In genomic region chr1:67420835-67421492, GRCh38 we compare ENCODE assay signal across 26 cellular contexts. TPM values are rescaled to one million over a fixed set of nuclear protein-coding genes. Genes with fewer than 3 reads are reported as not detected.
DNase-seq lines count a peak whose midpoint lies in the region; ATAC-seq, FAIRE-seq and TF ChIP-seq lines count a peak whose summit lies in the region.
"Had no signal": no experiment of that assay in that cellular context is flagged by ENCODE, and none has a peak within 500 bp of the region (broad histone marks: within the 10 kb centered on the region; RNA-seq: fewer than 3 reads in every experiment).

No MANE protein-coding gene starts in this region.

- intact Hi-C loops in activated CD4-positive, alpha-beta T cell treated with anti-CD3 and anti-CD28 coated beads for 36 hours (cut with DNase I, micrococcal nuclease) = no loop called here
- intact Hi-C loops in HepG2 (cut with micrococcal nuclease; ENCODE audit: unreplicated experiment) (no loop called here), right lobe of liver (cut with DNase I) (no loop called here)

- H3K9me3 Mint-ChIP-seq in activated CD4-positive, alpha-beta T cell treated with anti-CD3 and anti-CD28 coated beads for 36 hours (ENCODE audit: low read depth) = no peaks in the 10 kb centered on the region
- no peaks in the 10 kb centered on the region for H3K9me3 Mint-ChIP-seq in immature natural killer cell
- H3K9me3 Mint-ChIP-seq: activated B cell treated with CpG ODN at 0.5 μM for 24 hours; activated naive CD8-positive, alpha-beta T cell treated with anti-CD3 and anti-CD28 coated beads, Interleukin-2, amount 10 ng/mL, durations not matched to agents 7 days and 5 days; HFFc6 had no signal

- no peak overlapping the region for H3K27ac ChIP-seq in HepG2 (ENCODE audit: extremely low read length, insufficient read depth, low read length)
- no peak overlapping the region for H3K27ac ChIP-seq in right lobe of liver
- H3K27ac ChIP-seq: hepatocyte, prostate gland, stomach, transverse colon had no signal

- peaks cover 69% of the 10 kb centered on the region for H3K79me2 ChIP-seq in HepG2 (ENCODE audit: insufficient read depth, low read length)

- peaks cover 72% of the 10 kb centered on the region for H4K20me1 ChIP-seq in HepG2 (ENCODE audit: insufficient read depth, low read length)

- peak overlapping the region; percentile 51 for H3K27ac Mint-ChIP-seq in activated CD4-positive, alpha-beta T cell treated with anti-CD3 and anti-CD28 coated beads for 36 hours
- H3K27ac Mint-ChIP-seq in immature natural killer cell = peak overlapping the region in 5 of 6 donors; percentile 31 to 88 (median 42)
- H3K27ac Mint-ChIP-seq: activated B cell treated with CpG ODN at 0.5 μM for 24 hours, HFFc6 had no signal

- no peak for DNase-seq in activated CD4-positive, alpha-beta T cell treated with anti-CD3 and anti-CD28 coated beads for 36 hours
- no peak for DNase-seq in activated CD4-positive, alpha-beta T cell treated with anti-CD3 and anti-CD28 coated beads, Interleukin-2, amount 50 U/mL, for 1 hour
- DNase-seq in HepG2 (ENCODE audit: low spot score) = no peak
- no peak for DNase-seq in right lobe of liver
- DNase-seq in immature natural killer cell = no peak
- no peak for DNase-seq in kidney tubule cell (ENCODE audit: low spot score)
- DNase-seq: activated B cell treated with CpG ODN at 0.5 μM for 24 hours; activated naive CD8-positive, alpha-beta T cell treated with anti-CD3 and anti-CD28 coated beads, Interleukin-2, amount 10 ng/mL, durations not matched to agents 7 days and 5 days; AML-193; erythroblast; foreskin fibroblast; HFFc6; KG1; MV-4-11; NCI-H1694; NCI-H2171 treated with DMSO at 0.1 percent for 48 hours; NCI-H526; stimulated activated CD4-positive, alpha-beta T cell treated with anti-CD3 and anti-CD28 coated beads, Interleukin-2, amount 100 ng/mL, for 48 hours; stomach; T-helper 9 cell; transverse colon had no signal

- H3K36me3 ChIP-seq in HepG2 (replicated peaks in 1 of 2; ENCODE audit: control insufficient read depth in 1 of 2, insufficient read depth in 2 of 2, low read length in 2 of 2) (peaks cover 20 to 88% of the 10 kb centered on the region in 2 experiments), right lobe of liver (peaks cover 8 to 97% (median 55%) of the 10 kb centered on the region in 4 donors)

- H3K4me3 ChIP-seq in HepG2 (replicated peaks in 1 of 3; ENCODE audit: insufficient read depth in 1 of 3, low read depth in 2 of 3, low read length in 3 of 3) (no peak overlapping the region), right lobe of liver (no peak overlapping the region)
- H3K4me3 ChIP-seq: hepatocyte, prostate gland, stomach, transverse colon had no signal

- H3K9me3 ChIP-seq in HepG2 (ENCODE audit: low read length) (no peaks in the 10 kb centered on the region), right lobe of liver (no peaks in the 10 kb centered on the region)
- H3K9me3 ChIP-seq: prostate gland, stomach, transverse colon had no signal

- H3K36me3 Mint-ChIP-seq in activated CD4-positive, alpha-beta T cell treated with anti-CD3 and anti-CD28 coated beads for 36 hours (ENCODE audit: low read depth) = peaks cover 92% of the 10 kb centered on the region
- H3K36me3 Mint-ChIP-seq in immature natural killer cell = peaks cover 4 to 66% (median 31%) of the 10 kb centered on the region in 3 donors

- H3K4me1 Mint-ChIP-seq in activated CD4-positive, alpha-beta T cell treated with anti-CD3 and anti-CD28 coated beads for 36 hours = peaks cover 77% of the 10 kb centered on the region
- H3K4me1 Mint-ChIP-seq in immature natural killer cell = peaks cover 52 to 70% of the 10 kb centered on the region in 2 donors

- H3K27me3 Mint-ChIP-seq in activated CD4-positive, alpha-beta T cell treated with anti-CD3 and anti-CD28 coated beads for 36 hours = no peaks in the 10 kb centered on the region
- peaks cover 2 to 5% (median 2%) of the 10 kb centered on the region in 3 donors for H3K27me3 Mint-ChIP-seq in immature natural killer cell (ENCODE audit: low read depth in 3 of 3)
- H3K27me3 Mint-ChIP-seq: activated B cell treated with CpG ODN at 0.5 μM for 24 hours; activated naive CD8-positive, alpha-beta T cell treated with anti-CD3 and anti-CD28 coated beads, Interleukin-2, amount 10 ng/mL, durations not matched to agents 7 days and 5 days had no signal

- POLR2A ChIA-PET in activated CD4-positive, alpha-beta T cell treated with anti-CD3 and anti-CD28 coated beads for 36 hours (lab: Charles Lee) = interaction anchor here (1.0 kb wide), 1 partner anchor 9 kb away, joined by 7 read pairs; the partner anchor contains the start of gene SERBP1
- POLR2A ChIA-PET in HepG2 (lab: Yijun Ruan, JAX) = no interaction called here

- H3K9ac ChIP-seq in HepG2 (ENCODE audit: insufficient read depth, low read depth, low read length) = no peak overlapping the region

- H3K4me1 ChIP-seq in HepG2 (ENCODE audit: insufficient read depth, low read length) = peaks cover 53% of the 10 kb centered on the region
- peaks cover 0 to 14% (median 5%) of the 10 kb centered on the region in 4 donors for H3K4me1 ChIP-seq in right lobe of liver
- H3K4me1 ChIP-seq: prostate gland had no signal

- no peaks in the 10 kb centered on the region; a peak in 1 of 5 replicates for H3K27me3 ChIP-seq in HepG2 (ENCODE audit: control insufficient read depth in 1 of 2, insufficient read depth in 2 of 2, low read length in 2 of 2)
- no peaks in the 10 kb centered on the region for H3K27me3 ChIP-seq in right lobe of liver
- H3K27me3 ChIP-seq: hepatocyte, stomach, transverse colon had no signal

- H2AFZ ChIP-seq in HepG2 (ENCODE audit: low read length) = no peak overlapping the region
- H2AFZ ChIP-seq: hepatocyte had no signal

- H3K4me2 ChIP-seq in HepG2 (ENCODE audit: low read depth, low read length) = no peak overlapping the region
- H3K4me2 ChIP-seq: hepatocyte had no signal

- TF ChIP-seq CTCF in HepG2 (CRISPR knock-in tag; IDR thresholded peaks at IDR 0.05) = no peak
- TF ChIP-seq CTCF in right lobe of liver (IDR thresholded peaks at IDR 0.05) = no peak

- CTCF ChIA-PET in activated CD4-positive, alpha-beta T cell treated with anti-CD3 and anti-CD28 coated beads for 36 hours (lab: Charles Lee) = interaction anchor here (1.5 kb wide), 1 partner anchor 20 kb away, joined by 4 read pairs; no protein-coding TSS in a partner anchor
- CTCF ChIA-PET in HepG2 (lab: Yijun Ruan, JAX; ENCODE audit: low intra/inter-chr PET ratio, low total read pairs) = no interaction called here

- TF ChIP-seq EP300 in HepG2 (IDR thresholded peaks at IDR 0.05; ENCODE audit: low read depth in 2 of 2, low read length in 2 of 2) (no peak), HepG2 (CRISPR knock-in tag; IDR thresholded peaks at IDR 0.05; ENCODE audit: borderline replicate concordance) (no peak)

- in situ Hi-C loops in HepG2 (cut with HindIII; ENCODE audit: extremely low pct_ligation_motif_present, low pct_unique_long_range_greater_than_20kb) = loop anchor here (25.0 kb wide), 1 partner anchor 484 kb away; no protein-coding TSS in a partner anchor

- TF ChIP-seq RAD21 in HepG2 (CRISPR knock-in tag; IDR thresholded peaks at IDR 0.05) = no peak

- H3K4me3 Mint-ChIP-seq in activated CD4-positive, alpha-beta T cell treated with anti-CD3 and anti-CD28 coated beads for 36 hours = no peak overlapping the region
- no peak overlapping the region for H3K4me3 Mint-ChIP-seq in immature natural killer cell
- H3K4me3 Mint-ChIP-seq: activated B cell treated with CpG ODN at 0.5 μM for 24 hours; activated naive CD8-positive, alpha-beta T cell treated with anti-CD3 and anti-CD28 coated beads, Interleukin-2, amount 10 ng/mL, durations not matched to agents 7 days and 5 days; HFFc6 had no signal

- no peak for TF ChIP-seq POLR2A in HepG2 (IDR thresholded peaks at IDR 0.05; ENCODE audit: insufficient read depth in 1 of 2, low read depth in 2 of 2, low read length in 2 of 2)
- TF ChIP-seq POLR2A in right lobe of liver (IDR thresholded peaks at IDR 0.05) = no peak

- no peak for FAIRE-seq in HepG2 (lab: Jason Lieb, UNC)

- ATAC-seq in activated CD4-positive, alpha-beta T cell treated with anti-CD3 and anti-CD28 coated beads for 36 hours = no peak
- ATAC-seq in HepG2 = no peak
- no peak for ATAC-seq in right lobe of liver
- no peak for ATAC-seq in HG02798 (IDR thresholded peaks at IDR 0.05; ENCODE audit: poor library complexity, unreplicated experiment)
- ATAC-seq in HG03460 (IDR thresholded peaks at IDR 0.05; ENCODE audit: unreplicated experiment) = no peak
- ATAC-seq: SK-N-SH treated with all-trans-retinoic acid at 6 μM for 48 hours had no signal

- BruUV-seq in HepG2 (replicated peaks; lab: Mats Ljungman, UMichigan) = no TSS peak

TF ChIP-seq in HepG2, 621 proteins besides CTCF, POLR2A, EP300 and RAD21 (continues in another document):
- TF ChIP-seq IRF2 (CRISPR knock-in tag; IDR thresholded peaks at IDR 0.05) (no peak), RBFOX2 (IDR thresholded peaks at IDR 0.05; ENCODE audit: low read depth, low read length) (0 out of 2 replicates have a peak, but pooled peaks have one; percentile 4)

RNA-seq across cellular contexts. Expression of gene SERBP1, which starts 9.2 kb away (rescaled TPM):
- total RNA-seq in activated CD4-positive, alpha-beta T cell treated with anti-CD3 and anti-CD28 coated beads for 36 hours = 100 to 1,000 TPM; 433 to 510 TPM
- total RNA-seq in HepG2 (2016; rRNA removed; fragmentation: Illumina TruSeq; extraction: Trizol) (281 and 464 TPM in 2 replicates), right lobe of liver (100 to 1,000 TPM in 3 of 6 experiments, 10 to 100 TPM in 3; 65.6 to 156 (median 96.6) TPM)
- 42.0 and 47.1 TPM in 2 replicates for total RNA-seq in HepG2 (2016; cell fraction: cytosol; rRNA removed; fragmentation: Illumina TruSeq; extraction: Trizol; ENCODE audit: low read depth)
- total RNA-seq in HepG2 (2016; cell fraction: insoluble cytoplasmic fraction; rRNA removed; fragmentation: Illumina TruSeq; extraction: Trizol) = 285 and 448 TPM in 2 replicates
- 101 and 110 TPM in 2 replicates for total RNA-seq in HepG2 (2016; cell fraction: membrane; rRNA removed; fragmentation: Illumina TruSeq; extraction: Trizol)
- 159 and 166 TPM in 2 replicates for total RNA-seq in HepG2 (2016; cell fraction: nucleus; rRNA removed; fragmentation: Illumina TruSeq; extraction: Trizol)
- polyA plus RNA-seq in HepG2 (2011; rRNA removed) (129 and 175 TPM in 2 replicates), immature natural killer cell (100 to 1,000 TPM in 2 of 3 donors, 10 to 100 TPM in 1; 92.1 to 162 (median 125) TPM)
- polyA plus RNA-seq in HepG2 (2011; cell fraction: cytosol; rRNA removed) = 135 and 152 TPM in 2 replicates
- 36.3 and 45.4 TPM in 2 replicates for polyA plus RNA-seq in HepG2 (2011; cell fraction: nucleus; rRNA removed)
- 205 and 282 TPM in 2 replicates for polyA plus RNA-seq in HepG2 (2012)
- polyA plus RNA-seq in HepG2 (2016; cell fraction: cytosol; fragmentation: Illumina TruSeq; extraction: Trizol; ENCODE audit: low read depth) = 49.9 and 50.6 TPM in 2 replicates
- polyA plus RNA-seq in HepG2 (2016; cell fraction: insoluble cytoplasmic fraction; fragmentation: Illumina TruSeq; extraction: Trizol; ENCODE audit: low read depth) = 619 and 673 TPM in 2 replicates
- polyA plus RNA-seq in HepG2 (2016; cell fraction: membrane; fragmentation: Illumina TruSeq; extraction: Trizol; ENCODE audit: low read depth) = 96.8 and 107 TPM in 2 replicates
- 230 and 231 TPM in 2 replicates for polyA plus RNA-seq in HepG2 (2016; cell fraction: nucleus; fragmentation: Illumina TruSeq; extraction: Trizol; ENCODE audit: insufficient read depth, low read depth)
- 87.0 and 114 TPM in 2 replicates for polyA minus RNA-seq in HepG2 (2011; rRNA and poly(A)+ RNA removed; ENCODE audit: low replicate concordance)
- 138 and 157 TPM in 2 replicates for polyA minus RNA-seq in HepG2 (2011; cell fraction: cytosol; rRNA and poly(A)+ RNA removed)
- polyA minus RNA-seq in HepG2 (2011; cell fraction: nucleus; rRNA and poly(A)+ RNA removed) = 137 and 140 TPM in 2 replicates
